8 cellular contexts compared by ENCODE assay signal in genomic region chr2:97663626-97663961, GRCh38. TPM values are rescaled to one million over a fixed set of nuclear protein-coding genes. Genes with fewer than 3 reads are reported as not detected.
DNase-seq lines count a peak whose midpoint lies in the region; ATAC-seq and TF ChIP-seq lines count a peak whose summit lies in the region.

No MANE protein-coding gene starts in this region.

- peaks cover 0 to 10% of the 10 kb centered on the region in 2 donors for H3K36me3 ChIP-seq in adrenal gland (replicated peaks in 1 of 2)
- H3K36me3 ChIP-seq in lung (ENCODE audit: control insufficient read depth in 2 of 2, insufficient read depth in 2 of 2, low read length in 2 of 2): peaks cover 0 to 15% of the 10 kb centered on the region in 2 donors
- H3K36me3 ChIP-seq in aorta (ENCODE audit: control insufficient read depth in 1 of 2, insufficient read depth in 2 of 2, low read length in 1 of 2): no peaks in the 10 kb centered on the region

- TF ChIP-seq POLR2A in adrenal gland (IDR thresholded peaks at IDR 0.05): no peak

- DNase-seq in stimulated activated naive CD8-positive, alpha-beta T cell treated with anti-CD3 and anti-CD28 coated beads, Interleukin-15, Interleukin-2, amounts not matched to agents 100 U/mL and 50 U/mL, for 24 hours: no peak
- no peak for DNase-seq in adrenal gland
- DNase-seq in lung (ENCODE audit: low spot score): no peak
- DNase-seq in aorta: no peak

- intact Hi-C loops in adrenal gland (cut with DNase I) (no loop called here), aorta (cut with DNase I) (loop anchor here in 1 of 2 donors (2.0 kb wide), 1 partner anchor 17 kb away; the partner anchor contains the start of gene COX5B)

- no peaks in the 10 kb centered on the region for H3K27me3 Mint-ChIP-seq in stimulated activated naive CD8-positive, alpha-beta T cell treated with anti-CD3 and anti-CD28 coated beads, Interleukin-15, Interleukin-2, amounts not matched to agents 100 ng/mL and 50 ng/mL, for 24 hours

- H3K9me3 ChIP-seq in adrenal gland (replicated peaks in 1 of 3) (no peaks in the 10 kb centered on the region), lung (ENCODE audit: control insufficient read depth in 2 of 2, insufficient read depth in 1 of 2, low read length in 1 of 2) (no peaks in the 10 kb centered on the region), aorta (ENCODE audit: control insufficient read depth, low read length) (no peaks in the 10 kb centered on the region)

- ATAC-seq in stimulated activated naive CD8-positive, alpha-beta T cell treated with anti-CD3 and anti-CD28 coated beads, Interleukin-15, Interleukin-2, amounts not matched to agents 100 U/mL and 50 U/mL, for 24 hours: no peak
- ATAC-seq in lung (ENCODE audit: insufficient read depth, low FRiP score): no peak
- ATAC-seq in aorta (ENCODE audit: low FRiP score): no peak
- no peak for ATAC-seq in HG02885 (IDR thresholded peaks at IDR 0.05; ENCODE audit: poor library complexity, unreplicated experiment)
- ATAC-seq in HG02840 (IDR thresholded peaks at IDR 0.05; ENCODE audit: low FRiP score, unreplicated experiment): no peak
- ATAC-seq in GM18511 (IDR thresholded peaks at IDR 0.05; ENCODE audit: unreplicated experiment): no peak

- H3K4me3 ChIP-seq in adrenal gland (peak overlapping the region; percentile 32 to 86 (median 48)), lung (peak overlapping the region; percentile 76), aorta (ENCODE audit: low read length in 2 of 2) (peak overlapping the region; percentile 77 to 81)

- H3K9me3 Mint-ChIP-seq in stimulated activated naive CD8-positive, alpha-beta T cell treated with anti-CD3 and anti-CD28 coated beads, Interleukin-15, Interleukin-2, amounts not matched to agents 100 ng/mL and 50 ng/mL, for 24 hours: no peaks in the 10 kb centered on the region

- peaks cover 12 to 30% of the 10 kb centered on the region in 2 donors for H3K4me1 ChIP-seq in adrenal gland (replicated peaks in 1 of 2)
- peaks cover 5 to 7% of the 10 kb centered on the region in 2 donors for H3K4me1 ChIP-seq in lung (ENCODE audit: control insufficient read depth in 2 of 2, insufficient read depth in 2 of 2, low read length in 2 of 2)
- H3K4me1 ChIP-seq in aorta (ENCODE audit: control insufficient read depth in 1 of 2, insufficient read depth in 2 of 2, low read length in 2 of 2): no peaks in the 10 kb centered on the region

- H3K27me3 ChIP-seq in adrenal gland (no peaks in the 10 kb centered on the region), lung (ENCODE audit: control insufficient read depth, insufficient read depth) (no peaks in the 10 kb centered on the region), aorta (ENCODE audit: control insufficient read depth in 1 of 2, insufficient read depth in 2 of 2, low read length in 1 of 2) (no peaks in the 10 kb centered on the region)

- TF ChIP-seq CTCF in adrenal gland (IDR thresholded peaks at IDR 0.05) (peak in 1 of 6 experiments; percentile 0), lung (IDR thresholded peaks at IDR 0.05; ENCODE audit: control extremely low read depth, extremely low read depth) (no peak)

- H3K4me1 Mint-ChIP-seq in stimulated activated naive CD8-positive, alpha-beta T cell treated with anti-CD3 and anti-CD28 coated beads, Interleukin-15, Interleukin-2, amounts not matched to agents 100 ng/mL and 50 ng/mL, for 24 hours (ENCODE audit: low read depth): peaks cover 38% of the 10 kb centered on the region

- H3K27ac Mint-ChIP-seq in stimulated activated naive CD8-positive, alpha-beta T cell treated with anti-CD3 and anti-CD28 coated beads, Interleukin-15, Interleukin-2, amounts not matched to agents 100 ng/mL and 50 ng/mL, for 24 hours: no peak overlapping the region

- WGBS in adrenal gland, 4 donors: 0 to 1% (median 0%) methylated on average over 8 to 46 of the region's 46 CpGs
- WGBS in lung, 2 donors: 1% methylated on average over 36 to 46 of the region's 46 CpGs
- WGBS in aorta, 2 donors: 0 to 1% methylated on average over 21 to 46 of the region's 46 CpGs

- peak overlapping the region; percentile 83 to 99 (median 97) for H3K27ac ChIP-seq in adrenal gland
- H3K27ac ChIP-seq in lung (ENCODE audit: low read depth in 1 of 2, low read length in 1 of 2): peak overlapping the region; percentile 96 to 99
- peak overlapping the region; percentile 80 to 85 for H3K27ac ChIP-seq in aorta (ENCODE audit: low read depth in 1 of 2, low read length in 2 of 2)

- peak overlapping the region; percentile 98 for H3K4me3 Mint-ChIP-seq in stimulated activated naive CD8-positive, alpha-beta T cell treated with anti-CD3 and anti-CD28 coated beads, Interleukin-15, Interleukin-2, amounts not matched to agents 100 ng/mL and 50 ng/mL, for 24 hours

- peaks cover 32% of the 10 kb centered on the region for H3K36me3 Mint-ChIP-seq in stimulated activated naive CD8-positive, alpha-beta T cell treated with anti-CD3 and anti-CD28 coated beads, Interleukin-15, Interleukin-2, amounts not matched to agents 100 ng/mL and 50 ng/mL, for 24 hours (ENCODE audit: low read depth)

RNA-seq across cellular contexts. Expression of gene ACTR1B, which starts 0.2 kb away (rescaled TPM):
- total RNA-seq in adrenal gland: 100 to 1,000 TPM in 5 of 8 donors, 10 to 100 TPM in 3; 72.1 to 130 (median 103) TPM
- polyA plus RNA-seq in adrenal gland: 100 to 1,000 TPM in 1 of 3 donors, 10 to 100 TPM in 2; 39.0 to 105 (median 88.6) TPM
- 10 to 100 TPM; 36.4 to 80.0 TPM for total RNA-seq in lung
- polyA plus RNA-seq in lung: 10 to 100 TPM; 60.9 to 62.9 TPM
- 10 to 100 TPM; 70.6 to 74.4 TPM for total RNA-seq in aorta
- polyA plus RNA-seq in aorta: 10 to 100 TPM; 63.2 to 92.2 TPM

RNA-seq across cellular contexts. Expression of gene C2orf92, which starts 5.9 kb away (rescaled TPM):
- total RNA-seq in adrenal gland: 10 to 100 TPM in 1 of 8 donors, 1 to 10 TPM in 7; 1.2 to 29.3 (median 4.9) TPM
- polyA plus RNA-seq in adrenal gland: 10 to 100 TPM in 2 of 3 donors, 1 to 10 TPM in 1; 4.1 to 50.0 (median 21.8) TPM
- 10 to 100 TPM; 12.1 to 19.0 TPM for total RNA-seq in lung
- 10 to 100 TPM in 1 of 2 donors, 1 to 10 TPM in 1; 1.8 to 16.4 TPM for polyA plus RNA-seq in lung
- total RNA-seq in aorta: 10 to 100 TPM; 10.3 TPM
- 10 to 100 TPM in 1 of 2 donors, 1 to 10 TPM in 1; 4.1 to 36.3 TPM for polyA plus RNA-seq in aorta

RNA-seq across cellular contexts. Expression of gene COX5B, which starts 17.7 kb away (rescaled TPM):
- total RNA-seq in adrenal gland: 1,000 to 10,000 TPM in 1 of 8 donors, 100 to 1,000 TPM in 7; 334 to 1,355 (median 387) TPM
- 1,000 to 10,000 TPM in 2 of 3 donors, 100 to 1,000 TPM in 1; 198 to 1,683 (median 1,036) TPM for polyA plus RNA-seq in adrenal gland
- 100 to 1,000 TPM; 104 to 215 TPM for total RNA-seq in lung
- 100 to 1,000 TPM; 250 to 593 TPM for polyA plus RNA-seq in lung
- total RNA-seq in aorta: 100 to 1,000 TPM; 114 to 130 TPM
- 100 to 1,000 TPM; 250 to 286 TPM for polyA plus RNA-seq in aorta

RNA-seq across cellular contexts. Expression of gene ZAP70, which starts 49.8 kb away (rescaled TPM):
- total RNA-seq in adrenal gland (1 to 10 TPM; 1.1 to 8.1 (median 2.5) TPM), lung (1 to 10 TPM; 5.1 to 5.6 TPM), aorta (1 to 10 TPM; 4.3 to 7.5 TPM)
- polyA plus RNA-seq in adrenal gland (1 to 10 TPM in 2 of 3 donors, under 1 TPM in 1; 0.62 to 8.3 (median 5.9) TPM), lung (1 to 10 TPM; 5.4 to 8.3 TPM), aorta (1 to 10 TPM; 1.3 to 2.8 TPM)
